27 cellular contexts compared by ENCODE assay signal in the genomic region with DNA sequence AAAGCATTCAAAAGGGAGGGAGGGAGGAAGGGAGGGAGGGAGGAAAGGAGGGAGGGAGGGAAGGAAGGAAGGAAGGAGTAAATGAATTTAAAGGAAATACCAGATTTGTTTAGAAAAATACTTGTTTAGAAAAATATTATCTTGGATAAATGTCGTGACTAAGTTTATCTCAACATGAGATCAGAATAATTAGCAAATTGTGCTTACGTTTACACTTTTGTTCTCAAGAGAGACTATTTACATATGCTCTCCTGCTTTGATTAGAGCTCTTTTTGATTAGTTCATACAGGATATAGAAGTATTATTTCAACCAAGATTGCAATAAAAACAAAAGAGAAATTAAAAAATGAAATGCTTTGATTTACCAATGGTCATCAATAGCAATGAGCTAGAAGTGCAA.
"Had no signal": no experiment of that assay in that cellular context is flagged by ENCODE, and none has a peak within 500 bp of the region (broad histone marks: within the 10 kb centered on the region; RNA-seq: fewer than 3 reads in every experiment).

No MANE protein-coding gene starts in this region.

- H3K9me3 ChIP-seq: stomach, suprapubic skin, testis, thoracic aorta, thyroid gland, tibial artery, tibial nerve, transverse colon, upper lobe of left lung, upper lobe of right lung, uterus, vagina had no signal

- ATAC-seq: stimulated activated effector memory CD8-positive, alpha-beta T cell treated with anti-CD3 and anti-CD28 coated beads, Interleukin-12 subunit alpha, Interleukin-12 subunit beta, amount 100 ng/mL, for 72 hours; stimulated activated memory B cell treated with anti-CD40 and anti-IgM and Interleukin-4, amounts not matched to agents 10 μg/mL and 1 μg/mL and 100 μg/mL, for 72 hours; stimulated activated naive B cell treated with anti-CD40 and anti-IgM and Interleukin-4, amounts not matched to agents 10 μg/mL and 1 μg/mL and 100 μg/mL, for 72 hours; stimulated activated naive CD8-positive, alpha-beta T cell treated with anti-CD3 and anti-CD28 coated beads, Interleukin-15, amount 100 ng/mL, for 72 hours; stimulated activated naive CD8-positive, alpha-beta T cell treated with anti-CD3 and anti-CD28 coated beads, Interleukin-15, Interleukin-2, amounts not matched to agents 100 U/mL and 50 U/mL, for 24 hours; upper lobe of right lung had no signal

- H3K36me3 ChIP-seq: stomach, suprapubic skin, thoracic aorta, thyroid gland, tibial artery, tibial nerve, transverse colon, upper lobe of left lung, upper lobe of right lung, uterus, vagina had no signal

- DNase-seq: stimulated activated CD4-positive, alpha-beta T cell treated with anti-CD3 and anti-CD28 coated beads, Interleukin-2, amount 100 ng/mL, for 48 hours; stimulated activated CD4-positive, alpha-beta T cell treated with anti-CD3 and anti-CD28 coated beads, Interleukin-4, amount 100 ng/mL, for 1 hour; stimulated activated CD4-positive, alpha-beta T cell treated with anti-CD3 and anti-CD28 coated beads, Interleukin-4, amount 100 ng/mL, for 24 hours; stimulated activated CD4-positive, alpha-beta T cell treated with anti-CD3 and anti-CD28 coated beads, Interleukin-4, amount 100 ng/mL, for 4 hours; stimulated activated CD8-positive, alpha-beta memory T cell treated with anti-CD3 and anti-CD28 coated beads, Interleukin-4, amount 100 ng/mL, for 48 hours; stimulated activated naive B cell treated with anti-CD40 and anti-IgM and Interleukin-4, amounts not matched to agents 10 μg/mL and 1 μg/mL and 100 μg/mL, for 72 hours; stimulated activated naive CD4-positive, alpha-beta T cell; stimulated activated naive CD4-positive, alpha-beta T cell treated with Interleukin-2 at 50 U/mL for 16 hours; stimulated activated naive CD8-positive, alpha-beta T cell treated with anti-CD3 and anti-CD28 coated beads, Interleukin-15, amount 100 ng/mL, for 72 hours; stimulated activated naive CD8-positive, alpha-beta T cell treated with anti-CD3 and anti-CD28 coated beads, Interleukin-15, Interleukin-2, amounts not matched to agents 100 U/mL and 50 U/mL, for 24 hours; stomach; substantia nigra; testis; thyroid gland; tibial artery; transverse colon; trophoblast cell; upper lobe of left lung; upper lobe of right lung; uterus had no signal

- FAIRE-seq: urothelium cell line had no signal

- H3K4me3 ChIP-seq: stomach, suprapubic skin, testis, thoracic aorta, thyroid gland, tibial artery, tibial nerve, transverse colon, upper lobe of left lung, upper lobe of right lung, uterus, vagina had no signal

- H3K4me1 ChIP-seq: stomach, suprapubic skin, testis, thyroid gland, tibial artery, tibial nerve, transverse colon, upper lobe of left lung, upper lobe of right lung, uterus, vagina had no signal

- H3K27me3 ChIP-seq: stomach, suprapubic skin, testis, thyroid gland, tibial artery, tibial nerve, transverse colon, upper lobe of left lung, upper lobe of right lung, uterus, vagina had no signal

- H3K27ac ChIP-seq: stomach, suprapubic skin, testis, thoracic aorta, thyroid gland, tibial artery, tibial nerve, transverse colon, upper lobe of left lung, upper lobe of right lung, uterus, vagina had no signal
